In genomic region chr2:127515383-127515915, GRCh38 we compare ENCODE assay signal across 11 cellular contexts. TPM values are rescaled to one million over a fixed set of nuclear protein-coding genes. Genes with fewer than 3 reads are reported as not detected.
DNase-seq lines count a peak whose midpoint lies in the region; ATAC-seq and TF ChIP-seq lines count a peak whose summit lies in the region.
"Had no signal": no experiment of that assay in that cellular context is flagged by ENCODE, and none has a peak within 500 bp of the region (broad histone marks: within the 10 kb centered on the region; RNA-seq: fewer than 3 reads in every experiment).

No MANE protein-coding gene starts in this region.

- intact Hi-C loops in CD8-positive, alpha-beta T cell (cut with DNase I, micrococcal nuclease) = no loop called here
- intact Hi-C loops in heart right ventricle (cut with DNase I) (loop anchor here in 1 of 10 donors (5.0 to 10.0 kb wide), 2 partner anchors 159 to 182 kb away; partner anchors contain the start of gene LIMS2), gastrocnemius medialis (cut with DNase I; ENCODE audit: low total_unique reads) (no loop called here)

- no peaks in the 10 kb centered on the region for H3K27me3 ChIP-seq in CD8-positive, alpha-beta T cell (ENCODE audit: insufficient read depth, low read length)
- no peaks in the 10 kb centered on the region for H3K27me3 ChIP-seq in heart right ventricle
- H3K27me3 ChIP-seq in gastrocnemius medialis = no peaks in the 10 kb centered on the region
- no peaks in the 10 kb centered on the region for H3K27me3 ChIP-seq in WERI-Rb-1 (ENCODE audit: insufficient read depth, low read depth, severe bottlenecking)
- H3K27me3 ChIP-seq: cardiac muscle cell had no signal

- no peak overlapping the region for H3K4me3 Mint-ChIP-seq in CD8-positive, alpha-beta T cell

- no peaks in the 10 kb centered on the region for H3K9me3 Mint-ChIP-seq in CD8-positive, alpha-beta T cell

- no peak for DNase-seq in CD8-positive, alpha-beta T cell
- DNase-seq in heart right ventricle (no peak), gastrocnemius medialis (no peak), GM10248 (ENCODE audit: extremely low spot score) (no peak), mesenteric fat pad (ENCODE audit: low spot score) (no peak), WERI-Rb-1 (no peak)
- DNase-seq: Caco-2, NCI-H82 had no signal

- no peak overlapping the region for H3K27ac ChIP-seq in CD8-positive, alpha-beta T cell (ENCODE audit: low read depth, low read length)
- H3K27ac ChIP-seq in angular gyrus (ENCODE audit: low read depth, low read length) (peak overlapping the region; percentile 88), heart right ventricle (peak overlapping the region; percentile 48 to 82 (median 74)), gastrocnemius medialis (peak overlapping the region; percentile 88 to 92 (median 90)), WERI-Rb-1 (no peak overlapping the region)

- peaks cover 14% of the 10 kb centered on the region for H3K36me3 ChIP-seq in CD8-positive, alpha-beta T cell (ENCODE audit: insufficient read depth, low read length)
- H3K36me3 ChIP-seq in heart right ventricle = peaks cover 0 to 78% (median 3%) of the 10 kb centered on the region in 9 donors
- no peaks in the 10 kb centered on the region for H3K36me3 ChIP-seq in gastrocnemius medialis
- peaks cover 66% of the 10 kb centered on the region for H3K36me3 ChIP-seq in WERI-Rb-1
- H3K36me3 ChIP-seq: cardiac muscle cell had no signal

- WGBS in heart right ventricle, 2 donors = 48 to 54% methylated on average over 6 of the region's 6 CpGs

- in situ Hi-C loops in gastrocnemius medialis (cut with MboI; ENCODE audit: low sequenced_read_pairs in 4 of 4) = loop anchor here in 1 of 4 donors (25.0 kb wide), 1 partner anchor 453 kb away; no protein-coding TSS in a partner anchor

- H3K4me1 Mint-ChIP-seq in CD8-positive, alpha-beta T cell (ENCODE audit: low read depth) = peaks cover 82% of the 10 kb centered on the region

- TF ChIP-seq CTCF in CD8-positive, alpha-beta T cell (IDR thresholded peaks at IDR 0.05) = no peak
- no peak for TF ChIP-seq CTCF in heart right ventricle (IDR thresholded peaks at IDR 0.05)
- no peak for TF ChIP-seq CTCF in gastrocnemius medialis (IDR thresholded peaks at IDR 0.05 in 4 of 5, conservative IDR thresholded peaks at IDR 0.05 in 1 of 5)
- no peak for TF ChIP-seq CTCF in GM10248 (IDR thresholded peaks at IDR 0.05; ENCODE audit: control extremely low read depth, extremely low read depth, low read depth, missing control alignments)
- no peak for TF ChIP-seq CTCF in WERI-Rb-1 (IDR thresholded peaks at IDR 0.05; ENCODE audit: low read depth, low read length)

- no peak overlapping the region for H3K4me3 ChIP-seq in CD8-positive, alpha-beta T cell (ENCODE audit: low read depth, low read length)
- H3K4me3 ChIP-seq in heart right ventricle = no peak overlapping the region
- no peak overlapping the region for H3K4me3 ChIP-seq in gastrocnemius medialis
- no peak overlapping the region for H3K4me3 ChIP-seq in WERI-Rb-1 (ENCODE audit: low read depth, low read length)
- H3K4me3 ChIP-seq: cardiac muscle cell had no signal

- H3K27me3 Mint-ChIP-seq in CD8-positive, alpha-beta T cell (ENCODE audit: low read depth) = no peaks in the 10 kb centered on the region

- H3K36me3 Mint-ChIP-seq in CD8-positive, alpha-beta T cell = peaks cover 81% of the 10 kb centered on the region

- peaks cover 23% of the 10 kb centered on the region for H3K4me1 ChIP-seq in CD8-positive, alpha-beta T cell (ENCODE audit: insufficient read depth, low read length)
- H3K4me1 ChIP-seq in heart right ventricle (peaks cover 11 to 68% (median 49%) of the 10 kb centered on the region in 9 donors), gastrocnemius medialis (peaks cover 65 to 70% of the 10 kb centered on the region in 2 donors)

- H3K9me3 ChIP-seq in CD8-positive, alpha-beta T cell (ENCODE audit: low read length) = no peaks in the 10 kb centered on the region
- no peaks in the 10 kb centered on the region for H3K9me3 ChIP-seq in heart right ventricle
- no peaks in the 10 kb centered on the region for H3K9me3 ChIP-seq in gastrocnemius medialis
- no peaks in the 10 kb centered on the region for H3K9me3 ChIP-seq in WERI-Rb-1 (ENCODE audit: severe bottlenecking)
- H3K9me3 ChIP-seq: Caco-2 had no signal

- CTCF ChIA-PET in CD8-positive, alpha-beta T cell (lab: Charles Lee) = interaction anchor here (0.6 kb wide), 1 partner anchor 70 kb away, joined by 3 read pairs; no protein-coding TSS in a partner anchor
- CTCF ChIA-PET in GM10248 (lab: Yijun Ruan, JAX) = interaction anchor here (1.0 to 1.2 kb wide), 2 partner anchors 11 to 13 kb away, joined by 3 to 4 read pairs; no protein-coding TSS in a partner anchor

- no peak for TF ChIP-seq POLR2A in gastrocnemius medialis (IDR thresholded peaks at IDR 0.05)

- H3K27ac Mint-ChIP-seq in CD8-positive, alpha-beta T cell = peak overlapping the region; percentile 49

- no peak for ATAC-seq in CD8-positive, alpha-beta T cell
- ATAC-seq in heart right ventricle (peak in 6 of 8 donors; percentile 6 to 38 (median 27)), gastrocnemius medialis (no peak), HG03442 (IDR thresholded peaks at IDR 0.05; ENCODE audit: unreplicated experiment) (no peak)

- POLR2A ChIA-PET in CD8-positive, alpha-beta T cell (lab: Charles Lee) = no interaction called here
- POLR2A ChIA-PET in GM10248 (lab: Yijun Ruan, JAX) = no interaction called here

RNA-seq across cellular contexts. Expression of gene IWS1, which starts 10.8 kb away (rescaled TPM):
- 10 to 100 TPM; 30.4 to 33.4 TPM for total RNA-seq in CD8-positive, alpha-beta T cell
- total RNA-seq in heart right ventricle (10 to 100 TPM; 37.6 to 64.8 (median 46.4) TPM), gastrocnemius medialis (10 to 100 TPM; 50.5 to 77.0 (median 65.3) TPM), mesenteric fat pad (39.1 TPM)
- polyA plus RNA-seq in heart right ventricle = 10 to 100 TPM; 37.4 to 51.6 TPM

RNA-seq across cellular contexts. Expression of gene MYO7B, which starts 20.0 kb away (rescaled TPM):
- total RNA-seq in CD8-positive, alpha-beta T cell = under 1 TPM; 0.25 to 0.33 TPM
- total RNA-seq in heart right ventricle (1 to 10 TPM in 3 of 10 donors, under 1 TPM in 7; 0.42 to 1.4 (median 0.77) TPM), gastrocnemius medialis (under 1 TPM in 3 of 4 donors, not detected in 1; 0.07 to 0.83 (median 0.51) TPM), mesenteric fat pad (2.1 TPM)
- 1 to 10 TPM; 1.4 to 2.3 TPM for polyA plus RNA-seq in heart right ventricle

Comparison
In these comparisons a context has a peak if more than half of its experiments do, and no peak if none do; other contexts are left out.
1. ATAC-seq: peak in heart right ventricle (6 of 8); none in CD8-positive, alpha-beta T cell (single experiment), gastrocnemius medialis (0 of 2) and HG03442 (single experiment).
2. H3K27ac ChIP-seq: peak in angular gyrus (single experiment), heart right ventricle (10 of 10) and gastrocnemius medialis (4 of 4); none in CD8-positive, alpha-beta T cell (single experiment) and WERI-Rb-1 (single experiment).